1 cellular context compared by ENCODE assay signal in the genomic region with DNA sequence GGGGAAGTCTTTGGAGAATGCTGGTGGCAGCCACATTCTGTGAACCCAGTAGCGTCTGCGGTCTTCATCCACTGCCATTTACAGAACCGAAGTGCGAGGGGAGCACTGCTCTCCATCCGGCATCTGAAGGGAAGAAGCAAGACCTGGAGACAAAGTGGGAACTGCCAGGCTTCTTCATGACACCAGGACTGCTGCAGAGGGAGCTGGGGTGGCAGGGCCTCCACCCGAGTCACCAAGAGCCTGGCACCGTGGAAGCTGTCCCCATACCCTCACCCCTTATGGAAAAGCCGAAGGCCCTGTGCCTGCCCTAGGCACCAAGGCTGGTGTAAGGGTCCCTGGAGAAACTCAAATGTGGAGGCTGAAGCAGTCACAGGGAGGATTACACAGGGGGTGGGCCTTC.
TF ChIP-seq lines count a peak whose summit lies in the region.

No MANE protein-coding gene starts in this region.

TF ChIP-seq in WTC11, 78 proteins besides CTCF, POLR2A, EP300 and RAD21 (continued from another document):
- TF ChIP-seq AFF4 (CRISPR knock-in tag; IDR thresholded peaks at IDR 0.05; ENCODE audit: borderline replicate concordance) (no peak), MXD4 (CRISPR knock-in tag; IDR thresholded peaks at IDR 0.05; ENCODE audit: borderline replicate concordance) (no peak), E2F1 (CRISPR knock-in tag; IDR thresholded peaks at IDR 0.05) (no peak), ZNF263 (CRISPR knock-in tag; IDR thresholded peaks at IDR 0.05; ENCODE audit: low read depth) (no peak), JUN (CRISPR knock-in tag; IDR thresholded peaks at IDR 0.05) (no peak), ZNF416 (CRISPR knock-in tag; IDR thresholded peaks at IDR 0.05) (no peak), CBFB (CRISPR knock-in tag; IDR thresholded peaks at IDR 0.05; ENCODE audit: low read depth) (no peak)
TF ChIP-seq in WTC11: peak in this region for 0.
